31 cellular contexts compared by ENCODE assay signal in the genomic region with DNA sequence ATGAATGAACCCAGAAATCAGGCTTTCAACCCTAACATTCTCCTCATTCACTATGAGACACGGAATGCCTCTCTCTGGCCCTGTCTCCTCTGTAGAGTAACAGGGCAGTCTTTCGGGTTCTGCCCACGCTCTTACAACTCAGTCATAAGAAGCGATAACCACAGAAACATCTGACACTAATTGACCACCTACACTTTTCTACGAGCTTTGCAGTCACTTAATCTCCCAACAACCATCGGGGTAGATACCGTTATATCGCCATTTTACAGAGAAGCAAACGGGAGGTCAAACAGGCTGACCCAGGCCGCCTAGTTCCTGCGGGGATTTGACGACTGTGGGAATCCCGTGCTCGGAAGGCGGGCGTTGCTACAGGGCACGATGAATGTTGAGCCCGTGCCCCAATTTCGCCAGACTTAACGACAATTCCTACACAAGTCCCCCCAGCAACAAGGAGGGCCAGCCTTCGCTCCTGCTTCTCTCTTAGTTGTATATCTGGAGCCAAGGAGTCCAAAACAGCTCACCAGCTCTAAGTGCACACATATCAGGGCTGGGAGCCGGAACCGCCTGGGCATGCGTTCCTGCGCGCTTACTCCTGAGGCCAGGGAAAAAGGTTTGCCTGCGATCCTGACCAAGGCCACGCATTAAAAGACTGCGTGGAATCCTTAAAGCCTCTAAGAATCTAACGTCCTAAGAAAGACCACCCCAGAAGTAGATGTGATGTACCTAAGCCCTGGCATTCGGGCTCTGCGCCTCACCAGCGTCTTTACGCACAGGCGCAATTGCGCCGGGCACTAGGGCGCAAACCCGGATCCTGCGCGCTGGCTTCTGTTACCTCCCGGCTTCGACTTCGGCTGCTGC. TPM values are rescaled to one million over a fixed set of nuclear protein-coding genes. Genes with fewer than 3 reads are reported as not detected.
A peak's percentile ranks its signal among the peaks of the same experiment; 100 is the strongest.
DNase-seq lines count a peak whose midpoint lies in the region; ATAC-seq, FAIRE-seq and TF ChIP-seq lines count a peak whose summit lies in the region.
"Had no signal": no experiment of that assay in that cellular context is flagged by ENCODE, and none has a peak within 500 bp of the region (broad histone marks: within the 10 kb centered on the region; RNA-seq: fewer than 3 reads in every experiment).

No MANE protein-coding gene starts in this region.

- H3K23ac ChIP-seq in H9 (ENCODE audit: insufficient read length, low read depth, low read length): no peak overlapping the region
- H3K23ac ChIP-seq in H1 (ENCODE audit: insufficient read length): no peak overlapping the region

- H3K4me1 Mint-ChIP-seq in activated CD8-positive, alpha-beta memory T cell treated with anti-CD3 and anti-CD28 coated beads, Interleukin-2, amount 10 ng/mL, durations not matched to agents 7 days and 5 days: no peaks in the 10 kb centered on the region
- H3K4me1 Mint-ChIP-seq in H9: peaks cover 15 to 46% of the 10 kb centered on the region in 2 experiments
- no peaks in the 10 kb centered on the region for H3K4me1 Mint-ChIP-seq in Calu3 (ENCODE audit: low read depth, unreplicated experiment)
- H3K4me1 Mint-ChIP-seq: activated T-helper 17 cell treated with anti-CD3 and anti-CD28 coated beads, Interleukin-2, amount 50 U/mL, for 72 hours; brain had no signal

- CTCF ChIA-PET in activated CD8-positive, alpha-beta memory T cell treated with anti-CD3 and anti-CD28 coated beads, Interleukin-2, amount 10 ng/mL, durations not matched to agents 7 days and 5 days (lab: Charles Lee): no interaction called here
- CTCF ChIA-PET in H1 (lab: Charles Lee; ENCODE audit: partially characterized antibody) (interaction anchor here (0.6 to 0.7 kb wide), 2 partner anchors 33 to 1009 kb away, joined by 3 read pairs; no protein-coding TSS in a partner anchor), Calu3 (lab: Charles Lee) (no interaction called here)

- no peak overlapping the region for H3T11ph ChIP-seq in H9 (ENCODE audit: low read length)

- no peak overlapping the region for H2BK15ac ChIP-seq in H9 (ENCODE audit: low read depth, low read length)
- no peak overlapping the region for H2BK15ac ChIP-seq in H1 (ENCODE audit: low read length)

- peak overlapping the region; percentile 35 for H3K27ac Mint-ChIP-seq in activated CD8-positive, alpha-beta memory T cell treated with anti-CD3 and anti-CD28 coated beads, Interleukin-2, amount 10 ng/mL, durations not matched to agents 7 days and 5 days
- H3K27ac Mint-ChIP-seq in H9 (no peak overlapping the region), Calu3 (ENCODE audit: unreplicated experiment) (no peak overlapping the region)
- H3K27ac Mint-ChIP-seq: activated naive CD8-positive, alpha-beta T cell; activated T-helper 17 cell treated with anti-CD3 and anti-CD28 coated beads, Interleukin-2, amount 50 U/mL, for 72 hours; brain had no signal

- H3K4me3 ChIP-seq in H1 (ENCODE audit: extremely low read depth in 1 of 4, insufficient read depth in 2 of 4, low read depth in 3 of 4, low read length in 4 of 4) (no peak overlapping the region), smooth muscle cell (peak overlapping the region; percentile 21)
- H3K4me3 ChIP-seq: esophagus squamous epithelium, HAP-1, stomach had no signal

- H2BK20ac ChIP-seq in H9 (ENCODE audit: low read depth, low read length, poor library complexity, severe bottlenecking): no peak overlapping the region
- no peak overlapping the region for H2BK20ac ChIP-seq in H1 (ENCODE audit: low read length)

- H3K9ac ChIP-seq in H9 (ENCODE audit: extremely low read depth, insufficient read length, low read length) (no peak overlapping the region), H1 (replicated peaks in 1 of 4; ENCODE audit: extremely low read depth in 1 of 4, low read depth in 3 of 4, low read length in 3 of 4) (no peak overlapping the region), smooth muscle cell (ENCODE audit: low read depth) (no peak overlapping the region)

- H3K27me3 Mint-ChIP-seq in activated CD8-positive, alpha-beta memory T cell treated with anti-CD3 and anti-CD28 coated beads, Interleukin-2, amount 10 ng/mL, durations not matched to agents 7 days and 5 days: peaks cover 95% of the 10 kb centered on the region
- H3K27me3 Mint-ChIP-seq in H9 (ENCODE audit: low read depth) (peaks cover 100% of the 10 kb centered on the region), Calu3 (ENCODE audit: unreplicated experiment) (no peaks in the 10 kb centered on the region)

- FAIRE-seq in H1 (lab: Jason Lieb, UNC): no peak
- FAIRE-seq: D721Med, G401.6 had no signal

- H3K36me3 Mint-ChIP-seq in activated CD8-positive, alpha-beta memory T cell treated with anti-CD3 and anti-CD28 coated beads, Interleukin-2, amount 10 ng/mL, durations not matched to agents 7 days and 5 days: no peaks in the 10 kb centered on the region
- no peaks in the 10 kb centered on the region for H3K36me3 Mint-ChIP-seq in H9 (ENCODE audit: insufficient read depth in 1 of 3, low read depth in 3 of 3)
- H3K36me3 Mint-ChIP-seq in Calu3 (ENCODE audit: insufficient read depth, unreplicated experiment): no peaks in the 10 kb centered on the region
- H3K36me3 Mint-ChIP-seq: activated naive CD8-positive, alpha-beta T cell; brain had no signal

- H3K9me3 ChIP-seq in H9 (ENCODE audit: control insufficient read depth, low read depth, low read length) (no peaks in the 10 kb centered on the region), H1 (ENCODE audit: insufficient read depth in 2 of 2, low read depth in 1 of 2, low read length in 1 of 2) (no peaks in the 10 kb centered on the region), smooth muscle cell (replicated peaks; ENCODE audit: low read depth) (no peaks in the 10 kb centered on the region)
- H3K9me3 ChIP-seq: esophagus squamous epithelium, gastroesophageal sphincter, HAP-1, stomach, upper lobe of left lung had no signal

- H3F3A ChIP-seq in smooth muscle cell (ENCODE audit: low read depth): no peaks in the 10 kb centered on the region

- H3K14ac ChIP-seq in H9 (ENCODE audit: insufficient read depth, low read length) (no peak overlapping the region), H1 (ENCODE audit: insufficient read length) (no peak overlapping the region)

- H3K79me2 ChIP-seq in H9 (ENCODE audit: insufficient read depth, low read length) (no peaks in the 10 kb centered on the region), H1 (ENCODE audit: control insufficient read depth in 1 of 2, insufficient read depth in 2 of 2, low read length in 2 of 2) (no peaks in the 10 kb centered on the region), smooth muscle cell (ENCODE audit: low read depth) (no peaks in the 10 kb centered on the region)

- no peak overlapping the region for H3K4me3 Mint-ChIP-seq in activated CD8-positive, alpha-beta memory T cell treated with anti-CD3 and anti-CD28 coated beads, Interleukin-2, amount 10 ng/mL, durations not matched to agents 7 days and 5 days
- H3K4me3 Mint-ChIP-seq in H9 (0 out of 5 replicates have a peak overlapping the region, but pooled peaks of 1 of the 2 experiments have one; percentile 43), Calu3 (ENCODE audit: low read depth, unreplicated experiment) (no peak overlapping the region)
- H3K4me3 Mint-ChIP-seq: activated naive CD8-positive, alpha-beta T cell; activated T-helper 17 cell treated with anti-CD3 and anti-CD28 coated beads, Interleukin-2, amount 50 U/mL, for 72 hours had no signal

- H3K27ac ChIP-seq in H9 (ENCODE audit: insufficient read length, low read depth, low read length): no peak overlapping the region
- H3K27ac ChIP-seq in H1 (ENCODE audit: low read depth, low read length): no peak overlapping the region
- H3K27ac ChIP-seq in smooth muscle cell (ENCODE audit: low read depth): no peak overlapping the region
- H3K27ac ChIP-seq: C4-2B, esophagus squamous epithelium, gastroesophageal sphincter, stomach had no signal

- BruUV-seq in Calu3 (replicated peaks; lab: Mats Ljungman, UMichigan): no TSS peak

- H3K36me3 ChIP-seq in H1 (ENCODE audit: control insufficient read depth in 2 of 4, insufficient read depth in 4 of 4, low read length in 3 of 4): peaks cover 0 to 15% (median 0%) of the 10 kb centered on the region in 4 experiments; a peak in 2 of 8 replicates
- no peaks in the 10 kb centered on the region for H3K36me3 ChIP-seq in smooth muscle cell (ENCODE audit: low read depth)
- H3K36me3 ChIP-seq: esophagus squamous epithelium, gastroesophageal sphincter, HAP-1, stomach, upper lobe of left lung had no signal

- H3K79me1 ChIP-seq in H9 (ENCODE audit: insufficient read depth, low read depth, low read length, poor library complexity, severe bottlenecking) (no peaks in the 10 kb centered on the region), H1 (ENCODE audit: low read depth, low read length) (no peaks in the 10 kb centered on the region)

- H3K9me3 Mint-ChIP-seq in activated CD8-positive, alpha-beta memory T cell treated with anti-CD3 and anti-CD28 coated beads, Interleukin-2, amount 10 ng/mL, durations not matched to agents 7 days and 5 days (ENCODE audit: low read depth): no peaks in the 10 kb centered on the region
- H3K9me3 Mint-ChIP-seq in H9: peaks cover 0 to 17% of the 10 kb centered on the region in 2 experiments; a peak in 2 of 5 replicates
- H3K9me3 Mint-ChIP-seq in Calu3 (ENCODE audit: low read depth, unreplicated experiment): no peaks in the 10 kb centered on the region
- H3K9me3 Mint-ChIP-seq: activated T-helper 17 cell treated with anti-CD3 and anti-CD28 coated beads, Interleukin-2, amount 50 U/mL, for 72 hours; brain had no signal

- no peaks in the 10 kb centered on the region for H3K23me2 ChIP-seq in H9 (ENCODE audit: insufficient read length, low read depth, low read length, poor library complexity, severe bottlenecking)
- H3K23me2 ChIP-seq in H1 (ENCODE audit: low read depth, low read length): no peaks in the 10 kb centered on the region; the same call in 1 of the 2 replicates

- H4K8ac ChIP-seq in H9 (replicated peaks; ENCODE audit: insufficient read length, low read depth, low read length) (no peak overlapping the region), H1 (ENCODE audit: extremely low read depth, insufficient read depth, low read length) (no peak overlapping the region)

- H2BK12ac ChIP-seq in H9 (ENCODE audit: insufficient read length, low read depth, low read length): no peak overlapping the region
- 0 out of 2 replicates have a peak overlapping the region, but pooled peaks have one; percentile 22 for H2BK12ac ChIP-seq in H1 (ENCODE audit: low read depth, low read length)

- H3K27me3 ChIP-seq in H9 (ENCODE audit: insufficient read depth, low read length) (peaks cover 99% of the 10 kb centered on the region), H1 (replicated peaks in 1 of 4; ENCODE audit: control insufficient read depth in 3 of 4, extremely low read depth in 1 of 4, insufficient read depth in 3 of 4, low read length in 3 of 4) (peaks cover 99 to 100% (median 100%) of the 10 kb centered on the region in 4 experiments), smooth muscle cell (ENCODE audit: low read depth) (peaks cover 100% of the 10 kb centered on the region)

- ATAC-seq in activated CD8-positive, alpha-beta memory T cell treated with anti-CD3 and anti-CD28 coated beads, Interleukin-2, amount 10 ng/mL, durations not matched to agents 7 days and 5 days: no peak
- ATAC-seq: activated CD4-positive, CD25-positive, alpha-beta regulatory T cell treated with anti-CD3 and anti-CD28 coated beads, Interleukin-2, amount 50 U/mL, for 24 hours; activated T-helper 17 cell treated with anti-CD3 and anti-CD28 coated beads, Interleukin-2, amount 50 U/mL, for 72 hours; gastroesophageal sphincter had no signal

- H2AFZ ChIP-seq in H9 (ENCODE audit: low read length) (no peak overlapping the region), H1 (ENCODE audit: low read length) (no peak overlapping the region), smooth muscle cell (ENCODE audit: low read depth) (no peak overlapping the region)

- H3K18ac ChIP-seq in H9 (ENCODE audit: insufficient read length, low read depth, low read length) (no peak overlapping the region), H1 (ENCODE audit: extremely low read depth, low read length) (no peak overlapping the region)

- TF ChIP-seq EP300 in H1 (IDR thresholded peaks at IDR 0.05; ENCODE audit: borderline replicate concordance in 1 of 2, low read depth in 2 of 2, low read length in 2 of 2): no peak

- intact Hi-C loops in Calu3 (cut with micrococcal nuclease; ENCODE audit: unreplicated experiment): no loop called here

- no peak for DNase-seq in activated CD8-positive, alpha-beta memory T cell treated with anti-CD3 and anti-CD28 coated beads, Interleukin-2, amount 10 ng/mL, durations not matched to agents 7 days and 5 days
- DNase-seq in activated CD8-positive, alpha-beta memory T cell treated with anti-CD3 and anti-CD28 coated beads, Interleukin-2, amount 50 U/mL, for 4 hours: no peak
- DNase-seq in H9: peak; percentile 43
- DNase-seq in H1 (ENCODE audit: low read depth in 1 of 2, low spot score in 2 of 2): peak in 1 of 2 experiments; percentile 49
- DNase-seq in smooth muscle cell (lab: John Stamatoyannopoulos, UW; ENCODE audit: unreplicated experiment): no peak
- no peak for DNase-seq in stimulated activated CD8-positive, alpha-beta memory T cell treated with anti-CD3 and anti-CD28 coated beads, Interleukin-4, amount 100 ng/mL, for 48 hours
- DNase-seq in NCI-H187 treated with DMSO at 0.1 percent for 48 hours (lab: John Stamatoyannopoulos, UW): no peak
- no peak for DNase-seq in Calu3
- DNase-seq: effector CD4-positive, alpha-beta T cell; esophagus squamous epithelium; kidney glomerular epithelial cell; MM.1S; NCI-H146; NCI-H82; nucleus accumbens; OCI-M1; SHP77 treated with DMSO at 0.1 percent for 48 hours; stimulated activated CD4-positive, alpha-beta T cell treated with anti-CD3 and anti-CD28 coated beads, Interleukin-4, amount 100 ng/mL, for 24 hours; stomach had no signal

- no peak for TF ChIP-seq POLR2A in H1 (IDR thresholded peaks at IDR 0.05; ENCODE audit: control extremely low read depth in 1 of 2, low read depth in 2 of 2, low read length in 2 of 2)

- no peak overlapping the region for H2AK5ac ChIP-seq in H9 (ENCODE audit: insufficient read length, low read length)
- no peak overlapping the region for H2AK5ac ChIP-seq in H1 (ENCODE audit: low read depth, low read length)

- H4K5ac ChIP-seq in H9 (ENCODE audit: insufficient read length, low read depth, low read length) (no peak overlapping the region), H1 (ENCODE audit: insufficient read length, low read depth, low read length) (no peak overlapping the region)

- no peak overlapping the region for H2BK5ac ChIP-seq in H9 (ENCODE audit: insufficient read length, low read length)
- H2BK5ac ChIP-seq in H1 (ENCODE audit: low read depth, low read length): no peak overlapping the region

- WGBS in H9 (ENCODE audit: extremely low coverage, insufficient read length, low lambda C conversion rate): no CpG with 5 or more reads among the region's 44 CpGs
- WGBS in H1 (ENCODE audit: extremely low coverage in 1 of 2, insufficient coverage in 1 of 2, insufficient read length in 1 of 2, insufficient replicate concordance in 2 of 2, low coverage in 1 of 2, low lambda C conversion rate in 2 of 2, missing lambda C conversion rate in 1 of 2), 2 experiments: 12% methylated on average over 37 of the region's 44 CpGs; no CpG with 5 or more reads in 1 of the 2 experiments
- 8% methylated on average over 44 of the region's 44 CpGs for WGBS in smooth muscle cell (ENCODE audit: low lambda C conversion rate)

- H3K56ac ChIP-seq in H9 (ENCODE audit: insufficient read length, low read depth, low read length) (no peak overlapping the region), H1 (replicated peaks; ENCODE audit: insufficient read length, low read depth, low read length) (no peak overlapping the region)

- H4K20me1 ChIP-seq in H9 (ENCODE audit: control insufficient read depth, insufficient read depth, insufficient read length) (peaks cover 2% of the 10 kb centered on the region), H1 (replicated peaks in 1 of 2; ENCODE audit: control insufficient read depth in 1 of 2, insufficient read depth in 2 of 2, low read length in 2 of 2) (peaks cover 22 to 51% of the 10 kb centered on the region in 2 experiments), smooth muscle cell (ENCODE audit: low read depth) (no peaks in the 10 kb centered on the region)

- POLR2A ChIA-PET in H1 (lab: Charles Lee; ENCODE audit: partially characterized antibody): no interaction called here

- TF ChIP-seq RAD21 in H1 (IDR thresholded peaks at IDR 0.05 in 1 of 2, conservative IDR thresholded peaks at IDR 0.05 in 1 of 2; ENCODE audit: low read depth in 2 of 2, low read length in 2 of 2): no peak

- H3K4ac ChIP-seq in H9 (ENCODE audit: low read depth, low read length): no peak overlapping the region
- H3K4ac ChIP-seq in H1 (replicated peaks; ENCODE audit: insufficient read length, low read depth, low read length): no peak overlapping the region

- H4K91ac ChIP-seq in H9 (ENCODE audit: insufficient read length, low read depth, low read length) (no peak overlapping the region), H1 (replicated peaks; ENCODE audit: insufficient read length, low read length) (no peak overlapping the region)

- H3K4me1 ChIP-seq in H9 (ENCODE audit: insufficient read depth, low read length): peaks cover 3% of the 10 kb centered on the region; the same call in 1 of the 2 replicates
- peaks cover 5 to 37% (median 17%) of the 10 kb centered on the region in 4 experiments for H3K4me1 ChIP-seq in H1 (replicated peaks in 1 of 4; ENCODE audit: control insufficient read depth in 3 of 4, insufficient read depth in 4 of 4, low read length in 3 of 4)
- H3K4me1 ChIP-seq in smooth muscle cell (ENCODE audit: low read depth): peaks cover 9% of the 10 kb centered on the region

- no peak for TF ChIP-seq CTCF in H9 (conservative IDR thresholded peaks at IDR 0.05)
- no peak for TF ChIP-seq CTCF in H1 (IDR thresholded peaks at IDR 0.05; ENCODE audit: control extremely low read depth in 1 of 3, insufficient read depth in 1 of 3, low read depth in 1 of 3, low read length in 3 of 3)
- TF ChIP-seq CTCF in smooth muscle cell (IDR thresholded peaks at IDR 0.05; ENCODE audit: borderline replicate concordance, insufficient read depth, poor library complexity, severe bottlenecking): no peak
- no peak for TF ChIP-seq CTCF in Calu3 (IDR thresholded peaks at IDR 0.05; ENCODE audit: unreplicated experiment)

- H2BK120ac ChIP-seq in H9 (ENCODE audit: low read depth, low read length, poor library complexity, severe bottlenecking) (no peak overlapping the region), H1 (replicated peaks; ENCODE audit: low read depth, low read length) (no peak overlapping the region)

- no peak overlapping the region for H3K4me2 ChIP-seq in H9 (ENCODE audit: insufficient read depth, insufficient read length, low read length)
- peak overlapping the region in 1 of 2 experiments; percentile 9; a peak in 1 of 4 replicates for H3K4me2 ChIP-seq in H1 (ENCODE audit: insufficient read depth in 1 of 2, low read depth in 2 of 2, low read length in 2 of 2)
- peak overlapping the region; percentile 35 for H3K4me2 ChIP-seq in smooth muscle cell

RNA-seq across cellular contexts. Expression of a gene that starts 38.7 kb away (rescaled TPM):
- not detected for total RNA-seq in activated CD8-positive, alpha-beta memory T cell treated with anti-CD3 and anti-CD28 coated beads, Interleukin-2, amount 10 ng/mL, durations not matched to agents 7 days and 5 days
- total RNA-seq in H9 (2021): not detected in 2 replicates
- total RNA-seq in H1 (2021; fragmentation: NEBNext Ultra II Directional; extraction: Animal tissue kit (Norgen Biotek cat#: 25700)): 0.08 TPM in 1 of 2 replicates, not detected in the other
- polyA plus RNA-seq in H1 (2011; rRNA removed): 0.05 TPM in 1 of 2 replicates, not detected in the other
- polyA plus RNA-seq in H1 (2011; cell fraction: cytosol; rRNA removed): not detected
- not detected for polyA plus RNA-seq in H1 (2011; cell fraction: nucleus; rRNA removed)
- 0.13 TPM in 1 of 4 replicates, not detected in the others for polyA plus RNA-seq in H1 (2012, experiment 1 of 2)
- not detected for polyA plus RNA-seq in H1 (2012, experiment 2 of 2)
- polyA plus RNA-seq in H1 (2013, experiment 1 of 2): 0.08 TPM
- polyA plus RNA-seq in H1 (2013, experiment 2 of 2): 0.09 TPM
- polyA minus RNA-seq in H1 (2011; rRNA and poly(A)+ RNA removed): not detected in 2 replicates
- polyA minus RNA-seq in H1 (2011; cell fraction: cytosol; rRNA and poly(A)+ RNA removed): not detected
- polyA minus RNA-seq in H1 (2011; cell fraction: nucleus; rRNA and poly(A)+ RNA removed): not detected
- total RNA-seq in smooth muscle cell: not detected in 2 replicates
- 0.05 TPM in 1 of 2 replicates, not detected in the other for polyA plus RNA-seq in smooth muscle cell
- not detected in 2 replicates for total RNA-seq in Calu3 (2022)
- total RNA-seq: activated T-helper 17 cell treated with anti-CD3 and anti-CD28 coated beads, Interleukin-2, amount 50 U/mL, for 72 hours; lung microvascular endothelial cell; pulmonary artery endothelial cell; stomach had no signal
